In genomic region chr18:54964741-54965140, GRCh38 we compare ENCODE assay signal across 17 cellular contexts. TPM values are rescaled to one million over a fixed set of nuclear protein-coding genes. Genes with fewer than 3 reads are reported as not detected.
DNase-seq lines count a peak whose midpoint lies in the region; ATAC-seq, FAIRE-seq and TF ChIP-seq lines count a peak whose summit lies in the region.
"Had no signal": no experiment of that assay in that cellular context is flagged by ENCODE, and none has a peak within 500 bp of the region (broad histone marks: within the 10 kb centered on the region; RNA-seq: fewer than 3 reads in every experiment).

No MANE protein-coding gene starts in this region.

- H3K9ac ChIP-seq in astrocyte (ENCODE audit: low read length) (no peak overlapping the region), smooth muscle cell (ENCODE audit: low read depth) (no peak overlapping the region)
- H3K9ac ChIP-seq: BLaER1 had no signal

- H4K20me1 ChIP-seq in astrocyte (ENCODE audit: insufficient read depth, low read length) (no peaks in the 10 kb centered on the region), smooth muscle cell (ENCODE audit: low read depth) (no peaks in the 10 kb centered on the region)
- H4K20me1 ChIP-seq: BLaER1 had no signal

- ATAC-seq in HG02970 (IDR thresholded peaks at IDR 0.05; ENCODE audit: low FRiP score, unreplicated experiment) = no peak
- ATAC-seq in HG02938 (IDR thresholded peaks at IDR 0.05; ENCODE audit: unreplicated experiment) = no peak

- intact Hi-C loops in breast epithelium (cut with DNase I; ENCODE audit: low total_unique reads) = no loop called here

- no peak overlapping the region for H2AFZ ChIP-seq in astrocyte (ENCODE audit: low read depth, low read length)
- peak overlapping the region; percentile 71 for H2AFZ ChIP-seq in smooth muscle cell (ENCODE audit: low read depth)

- H3K27me3 Mint-ChIP-seq in astrocyte (ENCODE audit: low read depth, unreplicated experiment) = no peaks in the 10 kb centered on the region

- no peaks in the 10 kb centered on the region for H3K27me3 ChIP-seq in breast epithelium
- no peaks in the 10 kb centered on the region for H3K27me3 ChIP-seq in astrocyte (ENCODE audit: insufficient read depth, low read length)
- no peaks in the 10 kb centered on the region for H3K27me3 ChIP-seq in smooth muscle cell (ENCODE audit: low read depth)
- H3K27me3 ChIP-seq: BLaER1, Peyer's patch had no signal

- H3K4me3 ChIP-seq in breast epithelium (no peak overlapping the region), astrocyte (ENCODE audit: insufficient read depth, low read depth, low read length) (no peak overlapping the region), fibroblast of pulmonary artery (replicated peaks; ENCODE audit: low read depth, low read length) (no peak overlapping the region), smooth muscle cell (no peak overlapping the region)
- H3K4me3 ChIP-seq: BLaER1, Peyer's patch had no signal

- H3K27ac ChIP-seq in breast epithelium = no peak overlapping the region
- no peak overlapping the region for H3K27ac ChIP-seq in astrocyte (ENCODE audit: low read depth, low read length)
- H3K27ac ChIP-seq in smooth muscle cell (ENCODE audit: low read depth) = peak overlapping the region; percentile 28
- H3K27ac ChIP-seq: BLaER1, Peyer's patch had no signal

- H3K79me2 ChIP-seq in astrocyte (ENCODE audit: insufficient read depth, low read length) (no peaks in the 10 kb centered on the region), smooth muscle cell (ENCODE audit: low read depth) (no peaks in the 10 kb centered on the region)

- TF ChIP-seq CTCF in breast epithelium (IDR thresholded peaks at IDR 0.05) (no peak), astrocyte (IDR thresholded peaks at IDR 0.05; ENCODE audit: insufficient read depth, low read depth, low read length) (no peak), fibroblast of pulmonary artery (IDR thresholded peaks at IDR 0.05; ENCODE audit: low read length, missing control alignments) (no peak), smooth muscle cell (IDR thresholded peaks at IDR 0.05; ENCODE audit: borderline replicate concordance, insufficient read depth, poor library complexity, severe bottlenecking) (no peak)

- DNase-seq in T47D (ENCODE audit: low read depth in 1 of 2, low spot score in 1 of 2) (peak; percentile 22 to 85), breast epithelium (ENCODE audit: low spot score in 2 of 2) (no peak), astrocyte (ENCODE audit: low read depth) (peak; percentile 41), fibroblast of pulmonary artery (ENCODE audit: low read depth) (peak; percentile 70), smooth muscle cell (lab: John Stamatoyannopoulos, UW; ENCODE audit: unreplicated experiment) (no peak), NCI-H524 (lab: John Stamatoyannopoulos, UW) (no peak)
- DNase-seq: 8988T, DMS 273 treated with DMSO at 0.1 percent for 48 hours, H7, NCI-H1092, NCI-H1694, NCI-H2107, Peyer's patch, SHP77 had no signal

- no peak overlapping the region for H3K4me2 ChIP-seq in astrocyte (ENCODE audit: low read length)
- H3K4me2 ChIP-seq in smooth muscle cell = peak overlapping the region; percentile 35
- H3K4me2 ChIP-seq: BLaER1 had no signal

- peaks cover 2% of the 10 kb centered on the region for H3K9me3 Mint-ChIP-seq in astrocyte (ENCODE audit: unreplicated experiment)

- H3K4me3 Mint-ChIP-seq in astrocyte (ENCODE audit: unreplicated experiment) = no peak overlapping the region

- TF ChIP-seq POLR2A in breast epithelium (IDR thresholded peaks at IDR 0.05) = no peak

- H3F3A ChIP-seq in smooth muscle cell (ENCODE audit: low read depth) = peaks cover 9% of the 10 kb centered on the region

- H3K4me1 ChIP-seq in breast epithelium = no peaks in the 10 kb centered on the region
- H3K4me1 ChIP-seq in astrocyte (ENCODE audit: insufficient read depth, low read length) = no peaks in the 10 kb centered on the region
- no peaks in the 10 kb centered on the region for H3K4me1 ChIP-seq in smooth muscle cell (ENCODE audit: low read depth)
- H3K4me1 ChIP-seq: BLaER1, Peyer's patch had no signal

- H3K36me3 Mint-ChIP-seq in astrocyte (ENCODE audit: low read depth, unreplicated experiment) = no peaks in the 10 kb centered on the region

- FAIRE-seq in astrocyte (lab: Jason Lieb, UNC) = no peak

- H3K9me3 ChIP-seq in breast epithelium = no peaks in the 10 kb centered on the region
- no peaks in the 10 kb centered on the region for H3K9me3 ChIP-seq in astrocyte (ENCODE audit: insufficient read depth, low read depth, low read length)
- no peaks in the 10 kb centered on the region for H3K9me3 ChIP-seq in smooth muscle cell (replicated peaks; ENCODE audit: low read depth)
- H3K9me3 ChIP-seq: BLaER1, Peyer's patch had no signal

- in situ Hi-C loops in T47D (cut with HindIII; ENCODE audit: low pct_unique_long_range_greater_than_20kb, low sequenced_read_pairs) = no loop called here

- H3K27ac Mint-ChIP-seq in astrocyte (ENCODE audit: unreplicated experiment) = no peak overlapping the region

- H3K36me3 ChIP-seq in breast epithelium (no peaks in the 10 kb centered on the region), astrocyte (ENCODE audit: insufficient read depth, low read length) (no peaks in the 10 kb centered on the region), smooth muscle cell (ENCODE audit: low read depth) (no peaks in the 10 kb centered on the region)
- H3K36me3 ChIP-seq: BLaER1, Peyer's patch had no signal

- peaks cover 7% of the 10 kb centered on the region for H3K4me1 Mint-ChIP-seq in astrocyte (ENCODE audit: low read depth, unreplicated experiment)

RNA-seq across cellular contexts. Expression of gene CCDC68, which starts 5.5 kb away (rescaled TPM):
- total RNA-seq in breast epithelium = 1 to 10 TPM; 6.6 to 9.6 (median 8.5) TPM
- 2.2 and 2.4 TPM in 2 replicates for total RNA-seq in astrocyte
- 6.2 and 11.3 TPM in 2 replicates for total RNA-seq in smooth muscle cell
- 4.6 and 4.8 TPM in 2 replicates for polyA plus RNA-seq in smooth muscle cell

Comparison
In these comparisons a context has a peak if more than half of its experiments do, and no peak if none do; other contexts are left out.
1. DNase-seq: peak in T47D (2 of 2), astrocyte (single experiment) and fibroblast of pulmonary artery (single experiment); none in breast epithelium (0 of 2), smooth muscle cell (single experiment) and NCI-H524 (0 of 2).